ENCODE assay signal across 8 cellular contexts in the genomic region with DNA sequence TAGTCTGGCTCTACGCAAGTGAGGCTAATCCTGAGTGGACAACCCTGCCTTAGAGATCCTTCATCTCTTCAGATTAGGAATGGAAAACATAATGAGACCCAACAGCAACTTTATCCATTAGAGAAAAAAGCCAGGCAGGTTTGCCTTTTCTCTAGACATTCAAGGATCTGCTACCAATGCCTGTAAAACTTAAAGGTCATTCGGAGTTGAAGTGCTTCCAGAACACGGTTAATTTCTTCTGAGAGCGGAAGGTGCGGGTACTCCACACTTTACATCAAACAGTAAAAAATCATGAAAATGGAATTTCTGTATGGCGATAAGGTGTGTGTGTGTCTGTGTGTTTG.
DNase-seq lines count a peak whose midpoint lies in the region; ATAC-seq and TF ChIP-seq lines count a peak whose summit lies in the region.

No MANE protein-coding gene starts in this region.

- H3K4me3 Mint-ChIP-seq in neural crest cell: peak overlapping the region; percentile 94

- H4K20me1 ChIP-seq in BLaER1 treated with 17β-estradiol and CSF1 and Interleukin-3, amounts not matched to agents 10 nM and 100 nM: no peaks in the 10 kb centered on the region
- no peaks in the 10 kb centered on the region for H4K20me1 ChIP-seq in KMS-11 (ENCODE audit: insufficient read depth)

- peak overlapping the region; percentile 65 to 80 (median 74); a peak in 19 of 20 replicates for H3K4me3 ChIP-seq in BLaER1 treated with 17β-estradiol and CSF1 and Interleukin-3, amounts not matched to agents 10 nM and 100 nM
- H3K4me3 ChIP-seq in KMS-11 (IDR thresholded peaks at IDR 0.05; ENCODE audit: insufficient read depth, low read depth, low read length) (peak overlapping the region; percentile 19), ectodermal cell (ENCODE audit: insufficient read depth, low read depth, low read length) (peak overlapping the region; percentile 80)

- H3K79me2 ChIP-seq in KMS-11 (ENCODE audit: insufficient read depth, low read depth): no peaks in the 10 kb centered on the region

- ATAC-seq in left lobe of liver (no peak), GM21529 (IDR thresholded peaks at IDR 0.05; ENCODE audit: unreplicated experiment) (no peak)

- WGBS in ectodermal cell, 2 experiments: 38 to 46% methylated on average over 3 to 6 of the region's 6 CpGs

- H3K9ac ChIP-seq in BLaER1 treated with 17β-estradiol and CSF1 and Interleukin-3, amounts not matched to agents 10 nM and 100 nM: peak overlapping the region in 9 of 11 experiments; percentile 70 to 81 (median 77); a peak in 16 of 22 replicates
- H3K9ac ChIP-seq in KMS-11: peak overlapping the region; percentile 80; the same call in 1 of the 2 replicates

- DNase-seq in neural crest cell (ENCODE audit: low read depth, low spot score) (no peak), left lobe of liver (ENCODE audit: low spot score) (no peak), GF-D8 (lab: John Stamatoyannopoulos, UW) (no peak)
- DNase-seq in effector CD4-positive, alpha-beta T cell: no peak

- no peaks in the 10 kb centered on the region for H3K27me3 ChIP-seq in BLaER1 treated with 17β-estradiol and CSF1 and Interleukin-3, amounts not matched to agents 10 nM and 100 nM
- H3K27me3 ChIP-seq in KMS-11 (ENCODE audit: insufficient read depth, low read depth) (no peaks in the 10 kb centered on the region), ectodermal cell (ENCODE audit: control insufficient read depth, insufficient read depth, low read length, poor library complexity, severe bottlenecking) (no peaks in the 10 kb centered on the region)

- H3K27ac Mint-ChIP-seq in neural crest cell (ENCODE audit: unreplicated experiment): peak overlapping the region; percentile 67

- TF ChIP-seq CTCF in KMS-11 (conservative IDR thresholded peaks at IDR 0.05; ENCODE audit: low read depth, low read length) (no peak), neural crest cell (conservative IDR thresholded peaks at IDR 0.05) (no peak)

- H3K27ac ChIP-seq in BLaER1 treated with 17β-estradiol and CSF1 and Interleukin-3, amounts not matched to agents 10 nM and 100 nM: no peak overlapping the region
- H3K27ac ChIP-seq in KMS-11 (no peak overlapping the region), ectodermal cell (ENCODE audit: insufficient read depth, low read depth, low read length, poor library complexity, severe bottlenecking) (no peak overlapping the region)

- H3K36me3 Mint-ChIP-seq in neural crest cell (ENCODE audit: low read depth): peaks cover 12% of the 10 kb centered on the region

- peak overlapping the region; percentile 57 to 79 (median 74) for H3K4me2 ChIP-seq in BLaER1 treated with 17β-estradiol and CSF1 and Interleukin-3, amounts not matched to agents 10 nM and 100 nM
- peak overlapping the region; percentile 68 for H3K4me2 ChIP-seq in KMS-11

- peaks cover 30% of the 10 kb centered on the region for H3K4me1 Mint-ChIP-seq in neural crest cell

- no peaks in the 10 kb centered on the region for H3K27me3 Mint-ChIP-seq in neural crest cell (ENCODE audit: low read depth)

- peaks cover 0 to 4% (median 0%) of the 10 kb centered on the region in 10 experiments; a peak in 1 of 20 replicates for H3K4me1 ChIP-seq in BLaER1 treated with 17β-estradiol and CSF1 and Interleukin-3, amounts not matched to agents 10 nM and 100 nM
- peaks cover 8% of the 10 kb centered on the region for H3K4me1 ChIP-seq in KMS-11 (ENCODE audit: low read depth, poor library complexity, severe bottlenecking)
- H3K4me1 ChIP-seq in ectodermal cell (ENCODE audit: control insufficient read depth, insufficient read depth, low read length): peaks cover 5% of the 10 kb centered on the region

- peaks cover 6 to 16% (median 13%) of the 10 kb centered on the region in 11 experiments; a peak in 20 of 22 replicates for H3K9me3 ChIP-seq in BLaER1 treated with 17β-estradiol and CSF1 and Interleukin-3, amounts not matched to agents 10 nM and 100 nM (replicated peaks in 1 of 11)
- no peaks in the 10 kb centered on the region for H3K9me3 ChIP-seq in ectodermal cell (ENCODE audit: control insufficient read depth, low read length)

- no peaks in the 10 kb centered on the region for H3K9me3 Mint-ChIP-seq in neural crest cell

- peak overlapping the region; percentile 85; the same call in 1 of the 2 replicates for H2AFZ ChIP-seq in KMS-11 (ENCODE audit: low read depth)

- no peaks in the 10 kb centered on the region for H3K36me3 ChIP-seq in BLaER1 treated with 17β-estradiol and CSF1 and Interleukin-3, amounts not matched to agents 10 nM and 100 nM
- H3K36me3 ChIP-seq in KMS-11 (ENCODE audit: insufficient read depth) (no peaks in the 10 kb centered on the region), ectodermal cell (ENCODE audit: control insufficient read depth, insufficient read depth, low read length) (no peaks in the 10 kb centered on the region)

Comparison
In these comparisons a context has a peak if more than half of its experiments do, and no peak if none do; other contexts are left out.
1. H3K4me3 ChIP-seq: peak in every context shown above with its lines; median percentile 80 in ectodermal cell; 74 in BLaER1 treated with 17β-estradiol and CSF1 and Interleukin-3, amounts not matched to agents 10 nM and 100 nM; 19 in KMS-11.